Comparison of ENCODE assay signal across 11 cellular contexts in the genomic region with DNA sequence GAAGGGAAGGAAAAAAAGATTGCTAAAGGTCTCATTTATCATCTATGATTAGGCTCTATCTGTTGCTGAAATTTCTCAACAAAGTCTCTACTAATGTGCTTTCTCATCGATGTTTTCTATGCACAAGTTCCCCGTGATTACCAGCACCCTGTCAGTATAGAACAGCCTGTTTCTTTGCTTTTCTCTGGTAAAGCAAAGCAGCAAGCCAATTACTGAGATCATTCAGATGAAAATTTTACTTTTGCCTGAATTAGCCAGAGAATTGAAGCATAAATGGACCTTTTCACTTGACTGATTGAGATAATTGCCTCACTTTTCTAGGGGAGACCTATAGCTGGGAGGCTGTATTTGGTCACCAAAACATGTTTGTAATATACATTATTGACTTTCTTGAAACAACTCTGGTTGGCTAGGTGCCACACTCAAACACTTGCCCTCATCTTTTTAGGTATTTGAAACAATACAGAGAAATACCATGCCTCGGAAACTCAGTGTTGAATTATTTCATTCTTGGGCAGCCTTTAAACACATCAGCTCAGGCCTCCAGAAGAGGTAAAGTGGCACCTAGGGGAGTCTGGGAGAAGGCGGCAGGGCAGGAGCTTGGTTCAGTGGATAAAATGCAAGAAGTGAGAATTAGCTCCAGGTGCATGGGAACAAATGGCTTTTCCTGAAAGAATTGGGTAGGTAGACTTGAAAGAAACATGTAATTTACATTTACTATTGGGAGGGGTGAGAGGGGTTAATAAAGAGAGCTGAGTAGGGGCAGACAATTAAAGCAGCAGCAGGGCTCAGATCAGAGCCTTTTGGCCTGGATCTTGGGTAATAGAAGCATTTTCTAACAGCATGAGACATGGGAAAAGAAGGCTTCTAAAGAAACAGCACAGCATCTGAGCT.
DNase-seq lines count a peak whose midpoint lies in the region; ATAC-seq and TF ChIP-seq lines count a peak whose summit lies in the region.
"Had no signal": no experiment of that assay in that cellular context is flagged by ENCODE, and none has a peak within 500 bp of the region (broad histone marks: within the 10 kb centered on the region; RNA-seq: fewer than 3 reads in every experiment).

No MANE protein-coding gene starts in this region.

- H3K9me3 ChIP-seq in neural progenitor cell (ENCODE audit: low read depth), result no peaks in the 10 kb centered on the region
- no peaks in the 10 kb centered on the region for H3K9me3 ChIP-seq in CD8-positive, alpha-beta T cell (ENCODE audit: low read length)

- H3K79me2 ChIP-seq in neural progenitor cell (ENCODE audit: low read depth), result no peaks in the 10 kb centered on the region

- peaks cover 8% of the 10 kb centered on the region for H3K27me3 Mint-ChIP-seq in neural progenitor cell (ENCODE audit: insufficient read depth, low read depth)
- peaks cover 2% of the 10 kb centered on the region for H3K27me3 Mint-ChIP-seq in CD8-positive, alpha-beta T cell (ENCODE audit: low read depth)

- no peak overlapping the region for H3K9ac ChIP-seq in neural progenitor cell

- ATAC-seq in GM19397 (IDR thresholded peaks at IDR 0.05; ENCODE audit: unreplicated experiment) (peak; percentile 16), HG03103 (IDR thresholded peaks at IDR 0.05; ENCODE audit: low read depth, unreplicated experiment) (peak; percentile 6)
- ATAC-seq in CD8-positive, alpha-beta T cell, result no peak

- H3K4me1 Mint-ChIP-seq in neural progenitor cell, result peaks cover 45% of the 10 kb centered on the region
- no peaks in the 10 kb centered on the region for H3K4me1 Mint-ChIP-seq in CD8-positive, alpha-beta T cell (ENCODE audit: low read depth)

- H2AFZ ChIP-seq in neural progenitor cell (replicated peaks), result peak overlapping the region; percentile 7

- CTCF ChIA-PET in CD8-positive, alpha-beta T cell (lab: Charles Lee), result no interaction called here

- H3K27ac Mint-ChIP-seq in neural progenitor cell, result peak overlapping the region; percentile 97
- H3K27ac Mint-ChIP-seq in CD8-positive, alpha-beta T cell, result no peak overlapping the region
- H3K27ac Mint-ChIP-seq: activated naive CD8-positive, alpha-beta T cell had no signal

- intact Hi-C loops in CD8-positive, alpha-beta T cell (cut with DNase I, micrococcal nuclease), result no loop called here

- H3K9me3 Mint-ChIP-seq in neural progenitor cell, result peaks cover 4% of the 10 kb centered on the region
- no peaks in the 10 kb centered on the region for H3K9me3 Mint-ChIP-seq in CD8-positive, alpha-beta T cell

- DNase-seq in NCI-H748 treated with DMSO at 0.1 percent for 48 hours (lab: John Stamatoyannopoulos, UW) (peak; percentile 94), neural progenitor cell (ENCODE audit: low spot score) (peak; percentile 71), NCI-H524 (lab: John Stamatoyannopoulos, UW) (no peak), ureter (ENCODE audit: low spot score) (no peak), coronary artery (ENCODE audit: low spot score) (no peak)
- no peak for DNase-seq in CD8-positive, alpha-beta T cell
- DNase-seq: stimulated activated naive CD4-positive, alpha-beta T cell treated with Interleukin-2 at 50 U/mL for 16 hours had no signal

- H3K27ac ChIP-seq in neural progenitor cell (peak overlapping the region; percentile 85), coronary artery (no peak overlapping the region)
- no peak overlapping the region for H3K27ac ChIP-seq in CD8-positive, alpha-beta T cell (ENCODE audit: low read depth, low read length)
- H3K27ac ChIP-seq: VCaP had no signal

- H3F3A ChIP-seq in neural progenitor cell (ENCODE audit: low read depth), result peaks cover 37% of the 10 kb centered on the region

- no peaks in the 10 kb centered on the region for H3K27me3 ChIP-seq in neural progenitor cell
- no peaks in the 10 kb centered on the region for H3K27me3 ChIP-seq in CD8-positive, alpha-beta T cell (ENCODE audit: insufficient read depth, low read length)

- peak overlapping the region; percentile 72 for H3K4me3 Mint-ChIP-seq in neural progenitor cell
- H3K4me3 Mint-ChIP-seq in CD8-positive, alpha-beta T cell, result no peak overlapping the region
- H3K4me3 Mint-ChIP-seq: activated naive CD8-positive, alpha-beta T cell had no signal

- peak overlapping the region; percentile 61 for H3K4me2 ChIP-seq in neural progenitor cell

- peaks cover 52% of the 10 kb centered on the region for H3K4me1 ChIP-seq in neural progenitor cell
- H3K4me1 ChIP-seq in CD8-positive, alpha-beta T cell (ENCODE audit: insufficient read depth, low read length), result no peaks in the 10 kb centered on the region

- TF ChIP-seq CTCF in neural progenitor cell (IDR thresholded peaks at IDR 0.05) (no peak), coronary artery (IDR thresholded peaks at IDR 0.05) (no peak)
- TF ChIP-seq CTCF in CD8-positive, alpha-beta T cell (IDR thresholded peaks at IDR 0.05), result no peak

- H3K36me3 ChIP-seq in neural progenitor cell, result no peaks in the 10 kb centered on the region
- no peaks in the 10 kb centered on the region for H3K36me3 ChIP-seq in CD8-positive, alpha-beta T cell (ENCODE audit: insufficient read depth, low read length)

- no peaks in the 10 kb centered on the region for H4K20me1 ChIP-seq in neural progenitor cell (ENCODE audit: low read depth)

- H3K4me3 ChIP-seq in neural progenitor cell (peak overlapping the region; percentile 18), coronary artery (no peak overlapping the region)
- no peak overlapping the region for H3K4me3 ChIP-seq in CD8-positive, alpha-beta T cell (ENCODE audit: low read depth, low read length)

- POLR2A ChIA-PET in CD8-positive, alpha-beta T cell (lab: Charles Lee), result no interaction called here

- no peaks in the 10 kb centered on the region for H3K36me3 Mint-ChIP-seq in neural progenitor cell
- H3K36me3 Mint-ChIP-seq in CD8-positive, alpha-beta T cell, result no peaks in the 10 kb centered on the region
- H3K36me3 Mint-ChIP-seq: activated naive CD8-positive, alpha-beta T cell had no signal

Comparison
In these comparisons a context has a peak if more than half of its experiments do, and no peak if none do; other contexts are left out.
1. DNase-seq: peak in NCI-H748 treated with DMSO at 0.1 percent for 48 hours (single experiment) and neural progenitor cell (single experiment); none in CD8-positive, alpha-beta T cell (0 of 7), NCI-H524 (0 of 2), ureter (single experiment) and coronary artery (single experiment).